ENCODE assay signal across 22 cellular contexts in the genomic region with DNA sequence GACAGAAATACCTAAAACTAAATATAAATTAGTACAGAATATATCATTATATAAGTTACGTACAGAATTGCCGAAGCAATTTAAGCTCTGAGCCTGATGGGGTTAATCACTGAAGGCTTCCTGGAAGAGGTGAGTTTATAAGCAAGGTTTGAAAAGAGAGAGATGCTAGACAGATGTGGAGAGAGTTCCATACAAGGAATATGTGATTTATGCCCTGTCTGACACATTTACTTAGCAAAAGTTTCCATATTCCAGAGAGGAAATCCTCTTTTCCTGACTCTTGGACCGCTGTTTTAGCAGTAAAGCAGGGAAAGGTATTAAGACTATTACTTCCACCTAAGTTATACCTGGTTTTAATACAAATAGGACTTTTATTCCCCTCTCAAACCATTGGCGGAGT.
DNase-seq lines count a peak whose midpoint lies in the region; ATAC-seq and TF ChIP-seq lines count a peak whose summit lies in the region.
"Had no signal": no experiment of that assay in that cellular context is flagged by ENCODE, and none has a peak within 500 bp of the region (broad histone marks: within the 10 kb centered on the region; RNA-seq: fewer than 3 reads in every experiment).

No MANE protein-coding gene starts in this region.

- H3K27me3 ChIP-seq in SK-N-SH (ENCODE audit: insufficient read depth) (no peaks in the 10 kb centered on the region), stomach smooth muscle (ENCODE audit: control insufficient read depth in 1 of 2, insufficient read depth in 2 of 2, low read length in 2 of 2) (no peaks in the 10 kb centered on the region), tibial artery (no peaks in the 10 kb centered on the region)
- H3K27me3 ChIP-seq: BE2C; BLaER1 treated with 17β-estradiol and CSF1 and Interleukin-3, amounts not matched to agents 10 nM and 100 nM had no signal

- peak overlapping the region; percentile 27 for H3K27ac Mint-ChIP-seq in chondrocyte (ENCODE audit: unreplicated experiment)
- H3K27ac Mint-ChIP-seq: CD14-positive monocyte; CD4-positive, alpha-beta T cell; CD8-positive, alpha-beta memory T cell had no signal

- TF ChIP-seq CTCF in SK-N-SH (IDR thresholded peaks at IDR 0.05) (no peak), chondrocyte (IDR thresholded peaks at IDR 0.05) (no peak), tibial artery (IDR thresholded peaks at IDR 0.05) (no peak), GM20000 (IDR thresholded peaks at IDR 0.05; ENCODE audit: extremely low read depth, missing control alignments) (no peak)

- CTCF ChIA-PET in SK-N-SH (lab: Yijun Ruan, JAX): interaction anchor here (9.6 kb wide), 1 partner anchor 16 kb away, joined by 60 read pairs; no protein-coding TSS in a partner anchor

- H4K20me1 ChIP-seq in SK-N-SH (ENCODE audit: insufficient read depth): 0 out of 2 replicates have a peak, but pooled peaks cover 4% of the 10 kb centered on the region
- H4K20me1 ChIP-seq: BLaER1 treated with 17β-estradiol and CSF1 and Interleukin-3, amounts not matched to agents 10 nM and 100 nM had no signal

- peaks cover 3 to 20% of the 10 kb centered on the region in 2 experiments for H3K4me1 ChIP-seq in SK-N-SH (ENCODE audit: control insufficient read depth in 1 of 2, insufficient read depth in 2 of 2, low read depth in 1 of 2, low read length in 1 of 2)
- peaks cover 2% of the 10 kb centered on the region for H3K4me1 ChIP-seq in stomach smooth muscle (ENCODE audit: control insufficient read depth, insufficient read depth, low read length)
- H3K4me1 ChIP-seq in tibial artery: peaks cover 0 to 69% (median 29%) of the 10 kb centered on the region in 4 donors
- H3K4me1 ChIP-seq: BE2C had no signal

- TF ChIP-seq RAD21 in SK-N-SH (IDR thresholded peaks at IDR 0.05; ENCODE audit: low read length): no peak

- H2AFZ ChIP-seq in SK-N-SH (ENCODE audit: low read depth): no peak overlapping the region
- H2AFZ ChIP-seq: GM23248 had no signal

- intact Hi-C loops in tibial artery (cut with DNase I; ENCODE audit: low total_unique reads): no loop called here

- peaks cover 91% of the 10 kb centered on the region for H3K4me1 Mint-ChIP-seq in chondrocyte (ENCODE audit: low read depth)

- no peak for TF ChIP-seq EP300 in SK-N-SH (IDR thresholded peaks at IDR 0.05; ENCODE audit: borderline replicate concordance in 1 of 2, low read depth in 1 of 2, low read length in 1 of 2)

- H3K27ac ChIP-seq in SK-N-SH (ENCODE audit: low read depth in 2 of 2, low read length in 1 of 2) (peak overlapping the region; percentile 39 to 100; a peak in 3 of 4 replicates), stomach smooth muscle (ENCODE audit: low read length) (peak overlapping the region; percentile 18), tibial artery (peak overlapping the region; percentile 67 to 82)
- H3K27ac ChIP-seq: 22Rv1; BLaER1 treated with 17β-estradiol and CSF1 and Interleukin-3, amounts not matched to agents 10 nM and 100 nM; GM23248 had no signal

- no peaks in the 10 kb centered on the region for H3K9me2 ChIP-seq in SK-N-SH

- H3K79me2 ChIP-seq in SK-N-SH (ENCODE audit: insufficient read depth): peaks cover 17% of the 10 kb centered on the region

- no peaks in the 10 kb centered on the region for H3K9me3 Mint-ChIP-seq in chondrocyte (ENCODE audit: low read depth)
- H3K9me3 Mint-ChIP-seq: CD14-positive monocyte; CD4-positive, alpha-beta T cell; CD8-positive, alpha-beta memory T cell had no signal

- H3K4me3 ChIP-seq in SK-N-SH (ENCODE audit: low read depth in 2 of 2, low read length in 1 of 2): no peak overlapping the region
- H3K4me3 ChIP-seq in stomach smooth muscle (ENCODE audit: low read length in 2 of 2): no peak overlapping the region
- no peak overlapping the region for H3K4me3 ChIP-seq in tibial artery
- H3K4me3 ChIP-seq: BLaER1 treated with 17β-estradiol and CSF1 and Interleukin-3, amounts not matched to agents 10 nM and 100 nM; GM23248 had no signal

- ATAC-seq in SK-N-SH treated with all-trans-retinoic acid at 6 μM for 48 hours (no peak), HG03442 (IDR thresholded peaks at IDR 0.05; ENCODE audit: unreplicated experiment) (no peak)

- H3K36me3 ChIP-seq in SK-N-SH (replicated peaks in 1 of 2; ENCODE audit: control insufficient read depth in 1 of 2, insufficient read depth in 2 of 2, low read length in 1 of 2) (peaks cover 78 to 86% of the 10 kb centered on the region in 2 experiments), stomach smooth muscle (ENCODE audit: control insufficient read depth in 2 of 2, insufficient read depth in 2 of 2, low read length in 2 of 2) (peaks cover 64 to 70% of the 10 kb centered on the region in 2 donors), tibial artery (peaks cover 64 to 85% (median 66%) of the 10 kb centered on the region in 3 donors)
- H3K36me3 ChIP-seq: BE2C; BLaER1 treated with 17β-estradiol and CSF1 and Interleukin-3, amounts not matched to agents 10 nM and 100 nM had no signal

- H3F3A ChIP-seq in SK-N-SH (replicated peaks; ENCODE audit: insufficient read depth): peaks cover 86% of the 10 kb centered on the region

- no peak for DNase-seq in SK-N-SH
- no peak for DNase-seq in chondrocyte (ENCODE audit: low spot score)
- DNase-seq in tibial artery: no peak
- no peak for DNase-seq in GM20000 (ENCODE audit: low spot score)
- DNase-seq in GM03348 (ENCODE audit: low spot score): no peak
- DNase-seq: AML-193; BE2C; CD4-positive, alpha-beta T cell; CD8-positive, alpha-beta memory T cell; DMS 273 treated with DMSO at 0.1 percent for 48 hours; DMS79; EL; GDM1; GM23248; H7; HCEC 1CT had no signal

- peak overlapping the region; percentile 79; the same call in 1 of the 2 replicates for H3K9ac ChIP-seq in SK-N-SH
- H3K9ac ChIP-seq in stomach smooth muscle (ENCODE audit: low read length in 2 of 2): no peak overlapping the region
- H3K9ac ChIP-seq: BLaER1 treated with 17β-estradiol and CSF1 and Interleukin-3, amounts not matched to agents 10 nM and 100 nM; GM23248 had no signal

- H3K4me3 Mint-ChIP-seq in chondrocyte (ENCODE audit: unreplicated experiment): no peak overlapping the region
- H3K4me3 Mint-ChIP-seq: CD14-positive monocyte; CD4-positive, alpha-beta T cell; CD8-positive, alpha-beta memory T cell had no signal

- 96% methylated on average over 4 of the region's 4 CpGs for WGBS in SK-N-SH (ENCODE audit: low lambda C conversion rate)

- H3K27me3 Mint-ChIP-seq in chondrocyte (ENCODE audit: low read depth): no peaks in the 10 kb centered on the region
- H3K27me3 Mint-ChIP-seq: CD4-positive, alpha-beta T cell had no signal

- POLR2A ChIA-PET in SK-N-SH (lab: Yijun Ruan, JAX): no interaction called here

- no peaks in the 10 kb centered on the region for H3K9me3 ChIP-seq in SK-N-SH
- no peaks in the 10 kb centered on the region for H3K9me3 ChIP-seq in stomach smooth muscle (ENCODE audit: control insufficient read depth in 2 of 2, low read length in 2 of 2)
- no peaks in the 10 kb centered on the region for H3K9me3 ChIP-seq in tibial artery
- H3K9me3 ChIP-seq: BE2C had no signal

- peaks cover 47% of the 10 kb centered on the region for H3K36me3 Mint-ChIP-seq in chondrocyte (ENCODE audit: low read depth)
- H3K36me3 Mint-ChIP-seq: CD14-positive monocyte; CD8-positive, alpha-beta memory T cell had no signal

- H3K4me2 ChIP-seq in SK-N-SH: no peak overlapping the region; the same call in 1 of the 2 replicates
- H3K4me2 ChIP-seq: BLaER1 treated with 17β-estradiol and CSF1 and Interleukin-3, amounts not matched to agents 10 nM and 100 nM had no signal

TF ChIP-seq in SK-N-SH, 30 proteins besides CTCF, POLR2A, EP300 and RAD21 (continues in another document):
- TF ChIP-seq ELF1 (IDR thresholded peaks at IDR 0.05) (no peak), RXRA (IDR thresholded peaks at IDR 0.05; ENCODE audit: borderline replicate concordance, low read depth) (no peak)

TF ChIP-seq in SK-N-SH treated with all-trans-retinoic acid at 6 μM for 48 hours, 23 proteins besides CTCF, POLR2A, EP300 and RAD21 (continues in another document):
- TF ChIP-seq, protein P1, sequence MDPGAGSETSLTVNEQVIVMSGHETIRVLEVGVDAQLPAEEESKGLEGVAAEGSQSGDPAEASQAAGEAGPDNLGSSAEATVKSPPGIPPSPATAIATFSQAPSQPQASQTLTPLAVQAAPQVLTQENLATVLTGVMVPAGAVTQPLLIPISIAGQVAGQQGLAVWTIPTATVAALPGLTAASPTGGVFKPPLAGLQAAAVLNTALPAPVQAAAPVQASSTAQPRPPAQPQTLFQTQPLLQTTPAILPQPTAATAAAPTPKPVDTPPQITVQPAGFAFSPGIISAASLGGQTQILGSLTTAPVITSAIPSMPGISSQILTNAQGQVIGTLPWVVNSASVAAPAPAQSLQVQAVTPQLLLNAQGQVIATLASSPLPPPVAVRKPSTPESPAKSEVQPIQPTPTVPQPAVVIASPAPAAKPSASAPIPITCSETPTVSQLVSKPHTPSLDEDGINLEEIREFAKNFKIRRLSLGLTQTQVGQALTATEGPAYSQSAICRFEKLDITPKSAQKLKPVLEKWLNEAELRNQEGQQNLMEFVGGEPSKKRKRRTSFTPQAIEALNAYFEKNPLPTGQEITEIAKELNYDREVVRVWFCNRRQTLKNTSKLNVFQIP (CRISPR knock-in tag; IDR thresholded peaks at IDR 0.05; ENCODE audit: borderline replicate concordance, low read depth): no peak
- TF ChIP-seq, protein P2, sequence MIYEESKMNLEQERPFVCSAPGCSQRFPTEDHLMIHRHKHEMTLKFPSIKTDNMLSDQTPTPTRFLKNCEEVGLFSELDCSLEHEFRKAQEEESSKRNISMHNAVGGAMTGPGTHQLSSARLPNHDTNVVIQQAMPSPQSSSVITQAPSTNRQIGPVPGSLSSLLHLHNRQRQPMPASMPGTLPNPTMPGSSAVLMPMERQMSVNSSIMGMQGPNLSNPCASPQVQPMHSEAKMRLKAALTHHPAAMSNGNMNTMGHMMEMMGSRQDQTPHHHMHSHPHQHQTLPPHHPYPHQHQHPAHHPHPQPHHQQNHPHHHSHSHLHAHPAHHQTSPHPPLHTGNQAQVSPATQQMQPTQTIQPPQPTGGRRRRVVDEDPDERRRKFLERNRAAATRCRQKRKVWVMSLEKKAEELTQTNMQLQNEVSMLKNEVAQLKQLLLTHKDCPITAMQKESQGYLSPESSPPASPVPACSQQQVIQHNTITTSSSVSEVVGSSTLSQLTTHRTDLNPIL (CRISPR knock-in tag; IDR thresholded peaks at IDR 0.05; ENCODE audit: low read depth): no peak
- TF ChIP-seq, protein P3, sequence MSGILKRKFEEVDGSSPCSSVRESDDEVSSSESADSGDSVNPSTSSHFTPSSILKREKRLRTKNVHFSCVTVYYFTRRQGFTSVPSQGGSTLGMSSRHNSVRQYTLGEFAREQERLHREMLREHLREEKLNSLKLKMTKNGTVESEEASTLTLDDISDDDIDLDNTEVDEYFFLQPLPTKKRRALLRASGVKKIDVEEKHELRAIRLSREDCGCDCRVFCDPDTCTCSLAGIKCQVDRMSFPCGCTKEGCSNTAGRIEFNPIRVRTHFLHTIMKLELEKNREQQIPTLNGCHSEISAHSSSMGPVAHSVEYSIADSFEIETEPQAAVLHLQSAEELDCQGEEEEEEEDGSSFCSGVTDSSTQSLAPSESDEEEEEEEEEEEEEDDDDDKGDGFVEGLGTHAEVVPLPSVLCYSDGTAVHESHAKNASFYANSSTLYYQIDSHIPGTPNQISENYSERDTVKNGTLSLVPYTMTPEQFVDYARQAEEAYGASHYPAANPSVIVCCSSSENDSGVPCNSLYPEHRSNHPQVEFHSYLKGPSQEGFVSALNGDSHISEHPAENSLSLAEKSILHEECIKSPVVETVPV (CRISPR knock-in tag; IDR thresholded peaks at IDR 0.05): no peak
- TF ChIP-seq RARB (CRISPR knock-in tag; IDR thresholded peaks at IDR 0.05) (no peak), ZNF565 (CRISPR knock-in tag; conservative IDR thresholded peaks at IDR 0.05; ENCODE audit: low read depth) (no peak)

Comparison
In these comparisons a context has a peak if more than half of its experiments do, and no peak if none do; other contexts are left out.
1. H3K27ac ChIP-seq: peak in every context shown above with its lines; median percentile 74 in tibial artery; 70 in SK-N-SH; 18 in stomach smooth muscle.